Comparison of ENCODE assay signal across 17 cellular contexts in the genomic region with DNA sequence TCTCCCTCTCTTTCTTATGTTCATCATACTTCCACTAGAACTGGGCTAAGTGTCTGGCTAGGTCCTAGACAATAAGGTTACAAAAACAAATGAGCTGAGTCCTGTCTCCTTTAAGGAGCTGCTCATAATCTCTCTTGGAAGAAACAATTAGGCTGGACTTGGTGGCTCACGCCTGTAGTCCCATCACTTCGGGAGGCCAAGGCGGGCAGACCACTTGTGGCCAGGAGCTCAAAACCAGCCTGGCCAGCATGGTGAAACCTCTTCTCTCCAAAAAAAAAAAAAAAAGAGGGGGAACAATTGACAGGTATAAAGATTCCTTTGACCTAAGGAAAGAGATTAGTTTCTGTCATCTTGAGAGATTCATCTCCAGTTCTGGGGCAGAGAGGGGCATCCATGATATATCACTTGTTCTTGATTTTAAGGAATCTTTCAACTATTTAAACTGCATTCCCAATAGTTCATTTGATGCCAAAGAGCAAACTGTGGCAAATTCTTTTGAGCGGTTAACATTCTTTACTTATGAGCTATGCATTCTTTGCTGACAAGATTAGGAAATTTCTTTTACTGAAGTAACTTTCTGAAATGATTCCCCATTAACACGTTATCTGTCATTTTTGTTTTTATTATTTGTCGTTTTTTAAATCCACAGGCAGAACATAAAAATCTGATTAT.
DNase-seq lines count a peak whose midpoint lies in the region; ATAC-seq and TF ChIP-seq lines count a peak whose summit lies in the region.
"Had no signal": no experiment of that assay in that cellular context is flagged by ENCODE, and none has a peak within 500 bp of the region (broad histone marks: within the 10 kb centered on the region; RNA-seq: fewer than 3 reads in every experiment).

No MANE protein-coding gene starts in this region.

- DNase-seq in ACHN: peak; percentile 87
- DNase-seq in HT1080 (ENCODE audit: low read depth): peak; percentile 72
- DNase-seq in astrocyte of the spinal cord (ENCODE audit: low read depth, low spot score): peak; percentile 75
- DNase-seq in kidney tubule cell (ENCODE audit: low spot score): peak; percentile 61
- DNase-seq in glutamatergic neuron: no peak
- no peak for DNase-seq in type B pancreatic cell (ENCODE audit: extremely low spot score, unreplicated experiment)
- DNase-seq in stimulated activated CD4-positive, alpha-beta T cell treated with anti-CD3 and anti-CD28 coated beads, Interleukin-2, amount 100 ng/mL, for 24 hours: no peak
- DNase-seq in activated naive CD4-positive, alpha-beta T cell treated with anti-CD3 and anti-CD28 coated beads, Interleukin-2, amount 50 U/mL, for 72 hours (ENCODE audit: low spot score in 2 of 2): no peak
- DNase-seq: activated CD8-positive, alpha-beta T cell treated with anti-CD3 and anti-CD28 coated beads, Interleukin-2, amount 10 ng/mL, durations not matched to agents 7 days and 5 days; effector CD4-positive, alpha-beta T cell; mucosa of descending colon; NCI-H1436; NK-92 treated with Interleukin-12 subunit alpha and Interleukin-12 subunit beta, amount 100 ng/mL, for 24 hours; retina; T-cell had no signal

- no peaks in the 10 kb centered on the region for H3K4me1 Mint-ChIP-seq in glutamatergic neuron (ENCODE audit: low read depth, unreplicated experiment)
- no peaks in the 10 kb centered on the region for H3K4me1 Mint-ChIP-seq in type B pancreatic cell (ENCODE audit: unreplicated experiment)
- H3K4me1 Mint-ChIP-seq: activated naive CD4-positive, alpha-beta T cell treated with anti-CD3 and anti-CD28 coated beads, Interleukin-2, amount 50 U/mL, for 24 hours; T-cell had no signal

- no peak overlapping the region for H3K4me3 ChIP-seq in astrocyte of the spinal cord (ENCODE audit: low read depth, low read length)
- H3K4me3 ChIP-seq: mucosa of descending colon, suprapubic skin had no signal

- H3K27me3 Mint-ChIP-seq in glutamatergic neuron (ENCODE audit: unreplicated experiment) (no peaks in the 10 kb centered on the region), type B pancreatic cell (no peaks in the 10 kb centered on the region)
- H3K27me3 Mint-ChIP-seq: activated naive CD4-positive, alpha-beta T cell treated with anti-CD3 and anti-CD28 coated beads, Interleukin-2, amount 50 U/mL, for 24 hours; T-cell had no signal

- no peak for ATAC-seq in activated naive CD4-positive, alpha-beta T cell treated with anti-CD3 and anti-CD28 coated beads, Interleukin-2, amount 50 U/mL, for 72 hours
- ATAC-seq: activated CD8-positive, alpha-beta T cell treated with anti-CD3 and anti-CD28 coated beads, Interleukin-2, amount 10 ng/mL, durations not matched to agents 7 days and 5 days; mucosa of descending colon; T-cell had no signal

- in situ Hi-C loops in ACHN (cut with HindIII; ENCODE audit: low pct_ligation_motif_present, low pct_unique_long_range_greater_than_20kb, low sequenced_read_pairs): no loop called here
- in situ Hi-C loops in astrocyte of the spinal cord (cut with HindIII; ENCODE audit: low sequenced_read_pairs): no loop called here

- H3K36me3 Mint-ChIP-seq in glutamatergic neuron (ENCODE audit: unreplicated experiment) (peaks cover 4% of the 10 kb centered on the region), type B pancreatic cell (no peaks in the 10 kb centered on the region)
- H3K36me3 Mint-ChIP-seq in activated naive CD4-positive, alpha-beta T cell treated with anti-CD3 and anti-CD28 coated beads, Interleukin-2, amount 50 U/mL, for 72 hours: no peaks in the 10 kb centered on the region
- H3K36me3 Mint-ChIP-seq: activated naive CD4-positive, alpha-beta T cell treated with anti-CD3 and anti-CD28 coated beads, Interleukin-2, amount 50 U/mL, for 24 hours; T-cell had no signal

- H3K9me3 Mint-ChIP-seq in glutamatergic neuron (ENCODE audit: unreplicated experiment) (no peaks in the 10 kb centered on the region), type B pancreatic cell (peaks cover 6% of the 10 kb centered on the region)
- peaks cover 3 to 4% of the 10 kb centered on the region in 2 donors for H3K9me3 Mint-ChIP-seq in activated naive CD4-positive, alpha-beta T cell treated with anti-CD3 and anti-CD28 coated beads, Interleukin-2, amount 50 U/mL, for 72 hours
- H3K9me3 Mint-ChIP-seq: activated naive CD4-positive, alpha-beta T cell treated with anti-CD3 and anti-CD28 coated beads, Interleukin-2, amount 50 U/mL, for 24 hours had no signal

- TF ChIP-seq CTCF in astrocyte of the spinal cord (IDR thresholded peaks at IDR 0.05; ENCODE audit: low read depth, low read length): no peak
- TF ChIP-seq CTCF in glutamatergic neuron (IDR thresholded peaks at IDR 0.05; ENCODE audit: partially characterized antibody, unreplicated experiment): no peak
- TF ChIP-seq CTCF in type B pancreatic cell (conservative IDR thresholded peaks at IDR 0.05): no peak

- H3K27ac Mint-ChIP-seq in glutamatergic neuron (ENCODE audit: unreplicated experiment): no peak overlapping the region
- no peak overlapping the region for H3K27ac Mint-ChIP-seq in type B pancreatic cell
- H3K27ac Mint-ChIP-seq in activated naive CD4-positive, alpha-beta T cell treated with anti-CD3 and anti-CD28 coated beads, Interleukin-2, amount 50 U/mL, for 72 hours: no peak overlapping the region
- H3K27ac Mint-ChIP-seq: activated CD8-positive, alpha-beta T cell treated with anti-CD3 and anti-CD28 coated beads, Interleukin-2, amount 10 ng/mL, durations not matched to agents 7 days and 5 days; activated naive CD4-positive, alpha-beta T cell treated with anti-CD3 and anti-CD28 coated beads, Interleukin-2, amount 50 U/mL, for 24 hours; T-cell had no signal

- H3K4me3 Mint-ChIP-seq in glutamatergic neuron (ENCODE audit: unreplicated experiment) (no peak overlapping the region), type B pancreatic cell (no peak overlapping the region)
- H3K4me3 Mint-ChIP-seq: activated CD8-positive, alpha-beta T cell treated with anti-CD3 and anti-CD28 coated beads, Interleukin-2, amount 10 ng/mL, durations not matched to agents 7 days and 5 days; activated naive CD4-positive, alpha-beta T cell treated with anti-CD3 and anti-CD28 coated beads, Interleukin-2, amount 50 U/mL, for 24 hours; T-cell had no signal

Comparison
In these comparisons a context has a peak if more than half of its experiments do, and no peak if none do; other contexts are left out.
1. DNase-seq: peak in ACHN (single experiment), HT1080 (single experiment), astrocyte of the spinal cord (single experiment) and kidney tubule cell (single experiment); none in glutamatergic neuron (single experiment), type B pancreatic cell (single experiment), stimulated activated CD4-positive, alpha-beta T cell treated with anti-CD3 and anti-CD28 coated beads, Interleukin-2, amount 100 ng/mL, for 24 hours (0 of 2) and activated naive CD4-positive, alpha-beta T cell treated with anti-CD3 and anti-CD28 coated beads, Interleukin-2, amount 50 U/mL, for 72 hours (0 of 2).